Comparison of ENCODE assay signal across 1 cellular context in the genomic region with DNA sequence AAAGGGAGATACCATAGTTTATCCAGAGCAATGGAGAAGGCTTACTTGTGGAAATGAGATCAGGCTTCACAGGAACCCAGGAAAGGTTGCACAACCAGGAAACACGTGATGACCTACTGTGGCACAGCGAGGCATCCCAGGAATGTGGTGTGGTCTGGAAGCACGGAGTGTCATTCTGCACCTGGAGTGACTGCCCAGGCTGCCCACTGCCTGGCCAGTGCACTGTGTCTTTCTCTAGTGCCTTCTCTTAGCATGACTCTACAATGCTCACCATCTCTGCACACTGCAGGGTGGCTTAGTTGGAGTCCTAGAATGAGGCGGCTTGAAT.
TF ChIP-seq lines count a peak whose summit lies in the region.

No MANE protein-coding gene starts in this region.

TF ChIP-seq in HepG2, 621 proteins besides CTCF, POLR2A, EP300 and RAD21 (continued from another document and continues in another):
- TF ChIP-seq, protein P1, sequence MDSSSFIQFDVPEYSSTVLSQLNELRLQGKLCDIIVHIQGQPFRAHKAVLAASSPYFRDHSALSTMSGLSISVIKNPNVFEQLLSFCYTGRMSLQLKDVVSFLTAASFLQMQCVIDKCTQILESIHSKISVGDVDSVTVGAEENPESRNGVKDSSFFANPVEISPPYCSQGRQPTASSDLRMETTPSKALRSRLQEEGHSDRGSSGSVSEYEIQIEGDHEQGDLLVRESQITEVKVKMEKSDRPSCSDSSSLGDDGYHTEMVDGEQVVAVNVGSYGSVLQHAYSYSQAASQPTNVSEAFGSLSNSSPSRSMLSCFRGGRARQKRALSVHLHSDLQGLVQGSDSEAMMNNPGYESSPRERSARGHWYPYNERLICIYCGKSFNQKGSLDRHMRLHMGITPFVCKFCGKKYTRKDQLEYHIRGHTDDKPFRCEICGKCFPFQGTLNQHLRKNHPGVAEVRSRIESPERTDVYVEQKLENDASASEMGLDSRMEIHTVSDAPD (CRISPR knock-in tag; IDR thresholded peaks at IDR 0.05) = no peak
- TF ChIP-seq ELF1 (CRISPR knock-in tag; IDR thresholded peaks at IDR 0.05) (peak; percentile 19; the same call in 1 of the 2 replicates), ZMYM4 (CRISPR knock-in tag; IDR thresholded peaks at IDR 0.05) (peak; percentile 89), ZNF891 (CRISPR knock-in tag; IDR thresholded peaks at IDR 0.05) (no peak), MEIS1 (CRISPR knock-in tag; IDR thresholded peaks at IDR 0.05; ENCODE audit: borderline replicate concordance) (no peak), PRMT3 (CRISPR knock-in tag; IDR thresholded peaks at IDR 0.05; ENCODE audit: borderline replicate concordance, low read depth) (no peak), XRCC5 (optimal IDR thresholded peaks at IDR 0.05; ENCODE audit: low read length) (no peak), IRF2 (CRISPR knock-in tag; IDR thresholded peaks at IDR 0.05) (0 out of 2 replicates have a peak, but pooled peaks have one; percentile 66), POLR2AphosphoS2 (IDR thresholded peaks at IDR 0.05; ENCODE audit: low read depth, low read length) (no peak), SOX6 (IDR thresholded peaks at IDR 0.05) (no peak), SOX6 (CRISPR knock-in tag; IDR thresholded peaks at IDR 0.05) (no peak), GABPB1 (CRISPR knock-in tag; IDR thresholded peaks at IDR 0.05) (peak; percentile 66), NCOA2 (CRISPR knock-in tag; IDR thresholded peaks at IDR 0.05) (peak; percentile 36; the same call in 1 of the 2 replicates), KLF12 (CRISPR knock-in tag; IDR thresholded peaks at IDR 0.05; ENCODE audit: borderline replicate concordance) (no peak), TOPORS (CRISPR knock-in tag; IDR thresholded peaks at IDR 0.05) (no peak), ASH2L (IDR thresholded peaks at IDR 0.05; ENCODE audit: insufficient read length, low read depth, low read length) (no peak), PAWR (CRISPR knock-in tag; IDR thresholded peaks at IDR 0.05; ENCODE audit: borderline replicate concordance) (no peak), SOX13 (IDR thresholded peaks at IDR 0.05) (no peak), SOX13 (CRISPR knock-in tag; conservative IDR thresholded peaks at IDR 0.05 in 1 of 2, IDR thresholded peaks at IDR 0.05 in 1 of 2) (peak in 1 of 2 experiments; percentile 71; a peak in 2 of 4 replicates), JDP2 (CRISPR knock-in tag; IDR thresholded peaks at IDR 0.05; ENCODE audit: borderline replicate concordance) (no peak), NFIC (IDR thresholded peaks at IDR 0.05; ENCODE audit: low read length) (no peak), CHD4 (IDR thresholded peaks at IDR 0.05; ENCODE audit: borderline replicate concordance, low read length) (no peak), CCAR2 (optimal IDR thresholded peaks at IDR 0.05; ENCODE audit: low read depth, low read length) (no peak), HNF4A (CRISPR knock-in tag; IDR thresholded peaks at IDR 0.05) (no peak), TBX2 (CRISPR knock-in tag; IDR thresholded peaks at IDR 0.05; ENCODE audit: borderline replicate concordance) (peak; percentile 41; the same call in 1 of the 2 replicates)
- TF ChIP-seq, protein P2, sequence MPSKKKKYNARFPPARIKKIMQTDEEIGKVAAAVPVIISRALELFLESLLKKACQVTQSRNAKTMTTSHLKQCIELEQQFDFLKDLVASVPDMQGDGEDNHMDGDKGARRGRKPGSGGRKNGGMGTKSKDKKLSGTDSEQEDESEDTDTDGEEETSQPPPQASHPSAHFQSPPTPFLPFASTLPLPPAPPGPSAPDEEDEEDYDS (CRISPR knock-in tag; IDR thresholded peaks at IDR 0.05) = no peak
- TF ChIP-seq, protein P3, sequence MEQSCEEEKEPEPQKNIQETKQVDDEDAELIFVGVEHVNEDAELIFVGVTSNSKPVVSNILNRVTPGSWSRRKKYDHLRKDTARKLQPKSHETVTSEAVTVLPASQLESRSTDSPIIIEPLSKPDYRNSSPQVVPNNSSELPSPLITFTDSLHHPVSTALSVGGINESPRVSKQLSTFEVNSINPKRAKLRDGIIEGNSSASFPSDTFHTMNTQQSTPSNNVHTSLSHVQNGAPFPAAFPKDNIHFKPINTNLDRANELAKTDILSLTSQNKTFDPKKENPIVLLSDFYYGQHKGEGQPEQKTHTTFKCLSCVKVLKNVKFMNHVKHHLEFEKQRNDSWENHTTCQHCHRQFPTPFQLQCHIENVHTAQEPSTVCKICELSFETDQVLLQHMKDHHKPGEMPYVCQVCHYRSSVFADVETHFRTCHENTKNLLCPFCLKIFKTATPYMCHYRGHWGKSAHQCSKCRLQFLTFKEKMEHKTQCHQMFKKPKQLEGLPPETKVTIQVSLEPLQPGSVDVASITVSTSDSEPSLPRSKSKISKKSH (CRISPR knock-in tag; IDR thresholded peaks at IDR 0.05; ENCODE audit: borderline replicate concordance) = no peak
- TF ChIP-seq, protein P4, sequence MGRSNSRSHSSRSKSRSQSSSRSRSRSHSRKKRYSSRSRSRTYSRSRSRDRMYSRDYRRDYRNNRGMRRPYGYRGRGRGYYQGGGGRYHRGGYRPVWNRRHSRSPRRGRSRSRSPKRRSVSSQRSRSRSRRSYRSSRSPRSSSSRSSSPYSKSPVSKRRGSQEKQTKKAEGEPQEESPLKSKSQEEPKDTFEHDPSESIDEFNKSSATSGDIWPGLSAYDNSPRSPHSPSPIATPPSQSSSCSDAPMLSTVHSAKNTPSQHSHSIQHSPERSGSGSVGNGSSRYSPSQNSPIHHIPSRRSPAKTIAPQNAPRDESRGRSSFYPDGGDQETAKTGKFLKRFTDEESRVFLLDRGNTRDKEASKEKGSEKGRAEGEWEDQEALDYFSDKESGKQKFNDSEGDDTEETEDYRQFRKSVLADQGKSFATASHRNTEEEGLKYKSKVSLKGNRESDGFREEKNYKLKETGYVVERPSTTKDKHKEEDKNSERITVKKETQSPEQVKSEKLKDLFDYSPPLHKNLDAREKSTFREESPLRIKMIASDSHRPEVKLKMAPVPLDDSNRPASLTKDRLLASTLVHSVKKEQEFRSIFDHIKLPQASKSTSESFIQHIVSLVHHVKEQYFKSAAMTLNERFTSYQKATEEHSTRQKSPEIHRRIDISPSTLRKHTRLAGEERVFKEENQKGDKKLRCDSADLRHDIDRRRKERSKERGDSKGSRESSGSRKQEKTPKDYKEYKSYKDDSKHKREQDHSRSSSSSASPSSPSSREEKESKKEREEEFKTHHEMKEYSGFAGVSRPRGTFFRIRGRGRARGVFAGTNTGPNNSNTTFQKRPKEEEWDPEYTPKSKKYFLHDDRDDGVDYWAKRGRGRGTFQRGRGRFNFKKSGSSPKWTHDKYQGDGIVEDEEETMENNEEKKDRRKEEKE (IDR thresholded peaks at IDR 0.05) = no peak
- TF ChIP-seq, protein P5, sequence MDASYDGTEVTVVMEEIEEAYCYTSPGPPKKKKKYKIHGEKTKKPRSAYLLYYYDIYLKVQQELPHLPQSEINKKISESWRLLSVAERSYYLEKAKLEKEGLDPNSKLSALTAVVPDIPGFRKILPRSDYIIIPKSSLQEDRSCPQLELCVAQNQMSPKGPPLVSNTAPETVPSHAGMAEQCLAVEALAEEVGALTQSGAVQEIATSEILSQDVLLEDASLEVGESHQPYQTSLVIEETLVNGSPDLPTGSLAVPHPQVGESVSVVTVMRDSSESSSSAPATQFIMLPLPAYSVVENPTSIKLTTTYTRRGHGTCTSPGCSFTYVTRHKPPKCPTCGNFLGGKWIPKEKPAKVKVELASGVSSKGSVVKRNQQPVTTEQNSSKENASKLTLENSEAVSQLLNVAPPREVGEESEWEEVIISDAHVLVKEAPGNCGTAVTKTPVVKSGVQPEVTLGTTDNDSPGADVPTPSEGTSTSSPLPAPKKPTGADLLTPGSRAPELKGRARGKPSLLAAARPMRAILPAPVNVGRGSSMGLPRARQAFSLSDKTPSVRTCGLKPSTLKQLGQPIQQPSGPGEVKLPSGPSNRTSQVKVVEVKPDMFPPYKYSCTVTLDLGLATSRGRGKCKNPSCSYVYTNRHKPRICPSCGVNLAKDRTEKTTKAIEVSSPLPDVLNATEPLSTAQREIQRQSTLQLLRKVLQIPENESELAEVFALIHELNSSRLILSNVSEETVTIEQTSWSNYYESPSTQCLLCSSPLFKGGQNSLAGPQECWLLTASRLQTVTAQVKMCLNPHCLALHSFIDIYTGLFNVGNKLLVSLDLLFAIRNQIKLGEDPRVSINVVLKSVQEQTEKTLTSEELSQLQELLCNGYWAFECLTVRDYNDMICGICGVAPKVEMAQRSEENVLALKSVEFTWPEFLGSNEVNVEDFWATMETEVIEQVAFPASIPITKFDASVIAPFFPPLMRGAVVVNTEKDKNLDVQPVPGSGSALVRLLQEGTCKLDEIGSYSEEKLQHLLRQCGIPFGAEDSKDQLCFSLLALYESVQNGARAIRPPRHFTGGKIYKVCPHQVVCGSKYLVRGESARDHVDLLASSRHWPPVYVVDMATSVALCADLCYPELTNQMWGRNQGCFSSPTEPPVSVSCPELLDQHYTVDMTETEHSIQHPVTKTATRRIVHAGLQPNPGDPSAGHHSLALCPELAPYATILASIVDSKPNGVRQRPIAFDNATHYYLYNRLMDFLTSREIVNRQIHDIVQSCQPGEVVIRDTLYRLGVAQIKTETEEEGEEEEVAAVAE (CRISPR knock-in tag; IDR thresholded peaks at IDR 0.05; ENCODE audit: borderline replicate concordance) = no peak
- TF ChIP-seq, protein P6, sequence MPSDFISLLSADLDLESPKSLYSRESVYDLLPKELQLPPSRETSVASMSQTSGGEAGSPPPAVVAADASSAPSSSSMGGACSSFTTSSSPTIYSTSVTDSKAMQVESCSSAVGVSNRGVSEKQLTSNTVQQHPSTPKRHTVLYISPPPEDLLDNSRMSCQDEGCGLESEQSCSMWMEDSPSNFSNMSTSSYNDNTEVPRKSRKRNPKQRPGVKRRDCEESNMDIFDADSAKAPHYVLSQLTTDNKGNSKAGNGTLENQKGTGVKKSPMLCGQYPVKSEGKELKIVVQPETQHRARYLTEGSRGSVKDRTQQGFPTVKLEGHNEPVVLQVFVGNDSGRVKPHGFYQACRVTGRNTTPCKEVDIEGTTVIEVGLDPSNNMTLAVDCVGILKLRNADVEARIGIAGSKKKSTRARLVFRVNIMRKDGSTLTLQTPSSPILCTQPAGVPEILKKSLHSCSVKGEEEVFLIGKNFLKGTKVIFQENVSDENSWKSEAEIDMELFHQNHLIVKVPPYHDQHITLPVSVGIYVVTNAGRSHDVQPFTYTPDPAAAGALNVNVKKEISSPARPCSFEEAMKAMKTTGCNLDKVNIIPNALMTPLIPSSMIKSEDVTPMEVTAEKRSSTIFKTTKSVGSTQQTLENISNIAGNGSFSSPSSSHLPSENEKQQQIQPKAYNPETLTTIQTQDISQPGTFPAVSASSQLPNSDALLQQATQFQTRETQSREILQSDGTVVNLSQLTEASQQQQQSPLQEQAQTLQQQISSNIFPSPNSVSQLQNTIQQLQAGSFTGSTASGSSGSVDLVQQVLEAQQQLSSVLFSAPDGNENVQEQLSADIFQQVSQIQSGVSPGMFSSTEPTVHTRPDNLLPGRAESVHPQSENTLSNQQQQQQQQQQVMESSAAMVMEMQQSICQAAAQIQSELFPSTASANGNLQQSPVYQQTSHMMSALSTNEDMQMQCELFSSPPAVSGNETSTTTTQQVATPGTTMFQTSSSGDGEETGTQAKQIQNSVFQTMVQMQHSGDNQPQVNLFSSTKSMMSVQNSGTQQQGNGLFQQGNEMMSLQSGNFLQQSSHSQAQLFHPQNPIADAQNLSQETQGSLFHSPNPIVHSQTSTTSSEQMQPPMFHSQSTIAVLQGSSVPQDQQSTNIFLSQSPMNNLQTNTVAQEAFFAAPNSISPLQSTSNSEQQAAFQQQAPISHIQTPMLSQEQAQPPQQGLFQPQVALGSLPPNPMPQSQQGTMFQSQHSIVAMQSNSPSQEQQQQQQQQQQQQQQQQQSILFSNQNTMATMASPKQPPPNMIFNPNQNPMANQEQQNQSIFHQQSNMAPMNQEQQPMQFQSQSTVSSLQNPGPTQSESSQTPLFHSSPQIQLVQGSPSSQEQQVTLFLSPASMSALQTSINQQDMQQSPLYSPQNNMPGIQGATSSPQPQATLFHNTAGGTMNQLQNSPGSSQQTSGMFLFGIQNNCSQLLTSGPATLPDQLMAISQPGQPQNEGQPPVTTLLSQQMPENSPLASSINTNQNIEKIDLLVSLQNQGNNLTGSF (CRISPR knock-in tag; IDR thresholded peaks at IDR 0.05) = no peak
- TF ChIP-seq, protein P7, sequence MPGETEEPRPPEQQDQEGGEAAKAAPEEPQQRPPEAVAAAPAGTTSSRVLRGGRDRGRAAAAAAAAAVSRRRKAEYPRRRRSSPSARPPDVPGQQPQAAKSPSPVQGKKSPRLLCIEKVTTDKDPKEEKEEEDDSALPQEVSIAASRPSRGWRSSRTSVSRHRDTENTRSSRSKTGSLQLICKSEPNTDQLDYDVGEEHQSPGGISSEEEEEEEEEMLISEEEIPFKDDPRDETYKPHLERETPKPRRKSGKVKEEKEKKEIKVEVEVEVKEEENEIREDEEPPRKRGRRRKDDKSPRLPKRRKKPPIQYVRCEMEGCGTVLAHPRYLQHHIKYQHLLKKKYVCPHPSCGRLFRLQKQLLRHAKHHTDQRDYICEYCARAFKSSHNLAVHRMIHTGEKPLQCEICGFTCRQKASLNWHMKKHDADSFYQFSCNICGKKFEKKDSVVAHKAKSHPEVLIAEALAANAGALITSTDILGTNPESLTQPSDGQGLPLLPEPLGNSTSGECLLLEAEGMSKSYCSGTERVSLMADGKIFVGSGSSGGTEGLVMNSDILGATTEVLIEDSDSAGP (CRISPR knock-in tag; IDR thresholded peaks at IDR 0.05; ENCODE audit: borderline replicate concordance) = no peak
- TF ChIP-seq, protein P8, sequence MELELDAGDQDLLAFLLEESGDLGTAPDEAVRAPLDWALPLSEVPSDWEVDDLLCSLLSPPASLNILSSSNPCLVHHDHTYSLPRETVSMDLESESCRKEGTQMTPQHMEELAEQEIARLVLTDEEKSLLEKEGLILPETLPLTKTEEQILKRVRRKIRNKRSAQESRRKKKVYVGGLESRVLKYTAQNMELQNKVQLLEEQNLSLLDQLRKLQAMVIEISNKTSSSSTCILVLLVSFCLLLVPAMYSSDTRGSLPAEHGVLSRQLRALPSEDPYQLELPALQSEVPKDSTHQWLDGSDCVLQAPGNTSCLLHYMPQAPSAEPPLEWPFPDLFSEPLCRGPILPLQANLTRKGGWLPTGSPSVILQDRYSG (CRISPR knock-in tag; IDR thresholded peaks at IDR 0.05) = no peak
- TF ChIP-seq, protein P9, sequence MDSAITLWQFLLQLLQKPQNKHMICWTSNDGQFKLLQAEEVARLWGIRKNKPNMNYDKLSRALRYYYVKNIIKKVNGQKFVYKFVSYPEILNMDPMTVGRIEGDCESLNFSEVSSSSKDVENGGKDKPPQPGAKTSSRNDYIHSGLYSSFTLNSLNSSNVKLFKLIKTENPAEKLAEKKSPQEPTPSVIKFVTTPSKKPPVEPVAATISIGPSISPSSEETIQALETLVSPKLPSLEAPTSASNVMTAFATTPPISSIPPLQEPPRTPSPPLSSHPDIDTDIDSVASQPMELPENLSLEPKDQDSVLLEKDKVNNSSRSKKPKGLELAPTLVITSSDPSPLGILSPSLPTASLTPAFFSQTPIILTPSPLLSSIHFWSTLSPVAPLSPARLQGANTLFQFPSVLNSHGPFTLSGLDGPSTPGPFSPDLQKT (CRISPR knock-in tag; IDR thresholded peaks at IDR 0.05; ENCODE audit: borderline replicate concordance) = no peak
- TF ChIP-seq, protein P10, sequence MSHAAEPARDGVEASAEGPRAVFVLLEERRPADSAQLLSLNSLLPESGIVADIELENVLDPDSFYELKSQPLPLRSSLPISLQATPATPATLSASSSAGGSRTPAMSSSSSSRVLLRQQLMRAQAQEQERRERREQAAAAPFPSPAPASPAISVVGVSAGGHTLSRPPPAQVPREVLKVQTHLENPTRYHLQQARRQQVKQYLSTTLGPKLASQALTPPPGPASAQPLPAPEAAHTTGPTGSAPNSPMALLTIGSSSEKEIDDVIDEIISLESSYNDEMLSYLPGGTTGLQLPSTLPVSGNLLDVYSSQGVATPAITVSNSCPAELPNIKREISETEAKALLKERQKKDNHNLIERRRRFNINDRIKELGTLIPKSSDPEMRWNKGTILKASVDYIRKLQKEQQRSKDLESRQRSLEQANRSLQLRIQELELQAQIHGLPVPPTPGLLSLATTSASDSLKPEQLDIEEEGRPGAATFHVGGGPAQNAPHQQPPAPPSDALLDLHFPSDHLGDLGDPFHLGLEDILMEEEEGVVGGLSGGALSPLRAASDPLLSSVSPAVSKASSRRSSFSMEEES (CRISPR knock-in tag; IDR thresholded peaks at IDR 0.05) = peak; percentile 96
